ENCODE assay signal across 28 cellular contexts in the genomic region with DNA sequence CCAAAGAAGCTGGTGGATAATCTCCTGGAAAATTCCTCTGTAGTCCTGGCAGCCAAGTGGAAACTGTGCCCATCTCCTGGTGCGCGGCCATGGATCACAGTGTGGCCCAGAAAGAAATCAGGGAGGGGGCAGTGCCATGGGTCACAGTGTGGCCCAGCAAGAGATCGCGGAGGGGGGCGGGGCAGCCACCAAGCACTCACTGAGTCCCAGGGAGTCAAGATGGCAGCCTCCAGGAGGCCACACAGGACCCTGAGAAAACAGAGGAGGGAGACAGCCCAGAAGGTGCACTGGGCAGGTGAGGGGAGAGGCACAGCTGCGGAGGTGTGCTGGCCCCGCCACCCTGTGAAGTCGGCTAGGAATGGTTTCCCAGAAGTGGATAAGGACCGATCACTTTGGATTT. TPM values are rescaled to one million over a fixed set of nuclear protein-coding genes. Genes with fewer than 3 reads are reported as not detected.
"Had no signal": no experiment of that assay in that cellular context is flagged by ENCODE, and none has a peak within 500 bp of the region (broad histone marks: within the 10 kb centered on the region; RNA-seq: fewer than 3 reads in every experiment).

No MANE protein-coding gene starts in this region.

- H3K4me3 ChIP-seq: adrenal gland, body of pancreas, esophagus squamous epithelium, heart right ventricle, left ventricle myocardium inferior, lung, mucosa of descending colon, sigmoid colon, suprapubic skin, tibial nerve had no signal

- H3K4me3 Mint-ChIP-seq: activated naive CD4-positive, alpha-beta T cell treated with anti-CD3 and anti-CD28 coated beads for 36 hours; activated naive CD8-positive, alpha-beta T cell treated with anti-CD3 and anti-CD28 coated beads for 36 hours; activated T-cell treated with anti-CD3 and anti-CD28 coated beads, Interleukin-2, amount 50 U/mL, for 72 hours; dendritic cell treated with granulocyte-macrophage colony-stimulating factor and Interleukin-4, amounts not matched to agents 40 ng/mL and 50 ng/mL, for 4 days; nephron had no signal

- H3K9me3 ChIP-seq: adrenal gland, body of pancreas, esophagus squamous epithelium, heart right ventricle, left ventricle myocardium inferior, mucosa of descending colon, sigmoid colon, suprapubic skin, tibial nerve had no signal

- H3K4me1 ChIP-seq: adrenal gland, esophagus squamous epithelium, sigmoid colon, suprapubic skin, tibial nerve had no signal

- H3K27ac Mint-ChIP-seq: activated naive CD4-positive, alpha-beta T cell treated with anti-CD3 and anti-CD28 coated beads for 36 hours; activated naive CD8-positive, alpha-beta T cell treated with anti-CD3 and anti-CD28 coated beads for 36 hours; activated T-cell treated with anti-CD3 and anti-CD28 coated beads, Interleukin-2, amount 50 U/mL, for 72 hours; dendritic cell treated with granulocyte-macrophage colony-stimulating factor and Interleukin-4, amounts not matched to agents 40 ng/mL and 50 ng/mL, for 4 days; nephron; progenitor cell of endocrine pancreas had no signal

- H3K4me1 Mint-ChIP-seq: activated naive CD8-positive, alpha-beta T cell treated with anti-CD3 and anti-CD28 coated beads for 36 hours had no signal

- H3K27ac ChIP-seq: adrenal gland, body of pancreas, esophagus squamous epithelium, heart right ventricle, left ventricle myocardium inferior, sigmoid colon, suprapubic skin, tibial nerve, VCaP had no signal

- H3K27me3 ChIP-seq: adrenal gland, body of pancreas, suprapubic skin, tibial nerve had no signal

- H3K36me3 ChIP-seq: adrenal gland, esophagus squamous epithelium, heart right ventricle, left ventricle myocardium inferior, sigmoid colon, suprapubic skin, tibial nerve had no signal

- DNase-seq: activated CD4-positive, alpha-beta T cell treated with anti-CD3 and anti-CD28 coated beads for 4 hours; activated CD4-positive, alpha-beta T cell treated with anti-CD3 and anti-CD28 coated beads, Interleukin-2, amount 50 U/mL, for 4 hours; activated naive CD4-positive, alpha-beta T cell treated with anti-CD3 and anti-CD28 coated beads for 36 hours; activated naive CD8-positive, alpha-beta T cell treated with anti-CD3 and anti-CD28 coated beads for 36 hours; activated T-cell treated with anti-CD3 and anti-CD28 coated beads, Interleukin-2, amount 50 U/mL, for 72 hours; aorta; esophagus squamous epithelium; foreskin melanocyte; heart right ventricle; left ventricle myocardium inferior; mesendoderm; mucosa of descending colon; sigmoid colon; small intestine; stimulated activated CD4-positive, alpha-beta T cell treated with anti-CD3 and anti-CD28 coated beads, Interleukin-4, amount 100 ng/mL, for 24 hours; stimulated activated naive CD4-positive, alpha-beta T cell had no signal

- H3K36me3 Mint-ChIP-seq: activated naive CD8-positive, alpha-beta T cell treated with anti-CD3 and anti-CD28 coated beads for 36 hours had no signal

- H3K9me3 Mint-ChIP-seq: activated naive CD4-positive, alpha-beta T cell treated with anti-CD3 and anti-CD28 coated beads for 36 hours; activated naive CD8-positive, alpha-beta T cell treated with anti-CD3 and anti-CD28 coated beads for 36 hours; activated T-cell treated with anti-CD3 and anti-CD28 coated beads, Interleukin-2, amount 50 U/mL, for 72 hours; dendritic cell treated with granulocyte-macrophage colony-stimulating factor and Interleukin-4, amounts not matched to agents 40 ng/mL and 50 ng/mL, for 4 days; nephron had no signal

RNA-seq across cellular contexts. Expression of a gene that starts 8.1 kb away (rescaled TPM):
- total RNA-seq: activated naive CD4-positive, alpha-beta T cell treated with anti-CD3 and anti-CD28 coated beads for 36 hours; activated naive CD8-positive, alpha-beta T cell treated with anti-CD3 and anti-CD28 coated beads for 36 hours; activated T-cell treated with anti-CD3 and anti-CD28 coated beads, Interleukin-2, amount 50 U/mL, for 72 hours; cerebellum; glomerular endothelial cell; left ventricle myocardium inferior; mucosa of descending colon; progenitor cell of endocrine pancreas; T-helper 1 cell treated with Interleukin-12 subunit alpha and Interleukin-12 subunit beta and Interleukin-4 antibody, amounts not matched to agents 30 ng/mL and 1 ng/mL, for 36 hours had no signal

RNA-seq across cellular contexts. Expression of a gene that starts 27.3 kb away (rescaled TPM):
- total RNA-seq: activated naive CD4-positive, alpha-beta T cell treated with anti-CD3 and anti-CD28 coated beads for 36 hours; activated naive CD8-positive, alpha-beta T cell treated with anti-CD3 and anti-CD28 coated beads for 36 hours; activated T-cell treated with anti-CD3 and anti-CD28 coated beads, Interleukin-2, amount 50 U/mL, for 72 hours; progenitor cell of endocrine pancreas; T-helper 1 cell treated with Interleukin-12 subunit alpha and Interleukin-12 subunit beta and Interleukin-4 antibody, amounts not matched to agents 30 ng/mL and 1 ng/mL, for 36 hours had no signal

RNA-seq across cellular contexts. Expression of a gene that starts 50.8 kb away (rescaled TPM):
- total RNA-seq: T-helper 1 cell treated with Interleukin-12 subunit alpha and Interleukin-12 subunit beta and Interleukin-4 antibody, amounts not matched to agents 30 ng/mL and 1 ng/mL, for 36 hours had no signal
